ENCODE assay signal across 29 cellular contexts in genomic region chr2:222217712-222218111, GRCh38.
"Had no signal": no experiment of that assay in that cellular context is flagged by ENCODE, and none has a peak within 500 bp of the region (broad histone marks: within the 10 kb centered on the region; RNA-seq: fewer than 3 reads in every experiment).

No MANE protein-coding gene starts in this region.

- FAIRE-seq: urothelium cell line had no signal

- ATAC-seq: naive thymus-derived CD4-positive, alpha-beta T cell; natural killer cell; psoas muscle; right cardiac atrium; sciatic nerve; stimulated activated memory B cell treated with anti-CD40 and anti-IgM and Interleukin-4, amounts not matched to agents 10 μg/mL and 1 μg/mL and 100 μg/mL, for 72 hours; stimulated activated naive CD8-positive, alpha-beta T cell treated with anti-CD3 and anti-CD28 coated beads, Interleukin-15, amount 100 ng/mL, for 72 hours; stimulated activated naive CD8-positive, alpha-beta T cell treated with anti-CD3 and anti-CD28 coated beads, Interleukin-15, Interleukin-2, amounts not matched to agents 100 U/mL and 50 U/mL, for 24 hours had no signal

- DNase-seq: naive thymus-derived CD4-positive, alpha-beta T cell; natural killer cell; occipital lobe; ovary; posterior cingulate gyrus; psoas muscle; right cardiac atrium; spleen; stimulated activated CD4-positive, alpha-beta T cell treated with anti-CD3 and anti-CD28 coated beads, Interleukin-12 subunit alpha, Interleukin-12 subunit beta, amount 100 ng/mL, for 4 hours; stimulated activated CD4-positive, alpha-beta T cell treated with anti-CD3 and anti-CD28 coated beads, Interleukin-1b, Interleukin-23, amount 100 ng/mL, for 48 hours; stimulated activated CD4-positive, alpha-beta T cell treated with anti-CD3 and anti-CD28 coated beads, Interleukin-4, amount 100 ng/mL, for 1 hour; stimulated activated CD4-positive, alpha-beta T cell treated with anti-CD3 and anti-CD28 coated beads, Interleukin-4, amount 100 ng/mL, for 4 hours; stimulated activated CD8-positive, alpha-beta memory T cell treated with anti-CD3 and anti-CD28 coated beads, Interleukin-4, amount 100 ng/mL, for 48 hours; stimulated activated naive CD4-positive, alpha-beta T cell; stimulated activated naive CD8-positive, alpha-beta T cell treated with anti-CD3 and anti-CD28 coated beads, Interleukin-15, amount 100 ng/mL, for 72 hours; stimulated activated naive CD8-positive, alpha-beta T cell treated with anti-CD3 and anti-CD28 coated beads, Interleukin-15, Interleukin-2, amounts not matched to agents 100 U/mL and 50 U/mL, for 24 hours; thyroid gland; trophoblast cell; upper lobe of left lung had no signal

- H3K4me2 ChIP-seq: neural progenitor cell, smooth muscle cell had no signal

- H3K4me3 ChIP-seq: neural progenitor cell, ovary, psoas muscle, skin epidermis, smooth muscle cell, spleen, thoracic aorta, thyroid gland, tibial nerve, upper lobe of left lung, vagina had no signal

- H3K36me3 ChIP-seq: neural progenitor cell, ovary, spleen, thoracic aorta, thyroid gland, tibial nerve, upper lobe of left lung, vagina had no signal

- H3K9me3 ChIP-seq: ovary, psoas muscle, spleen, thoracic aorta, thyroid gland, tibial nerve, upper lobe of left lung, vagina had no signal

- H3K79me2 ChIP-seq: parathyroid adenoma had no signal

- H3K9ac ChIP-seq: neural progenitor cell, parathyroid adenoma had no signal

- H3K27ac ChIP-seq: neural progenitor cell, ovary, parathyroid adenoma, psoas muscle, skin epidermis, spleen, thoracic aorta, thyroid gland, tibial nerve, upper lobe of left lung, vagina had no signal

- H2AFZ ChIP-seq: neural progenitor cell, parathyroid adenoma had no signal

- H3K4me1 ChIP-seq: parathyroid adenoma, psoas muscle, spleen, thyroid gland, tibial nerve, upper lobe of left lung, vagina had no signal

- H3K27me3 ChIP-seq: ovary, thyroid gland, tibial nerve, upper lobe of left lung, vagina had no signal
